In the genomic region with DNA sequence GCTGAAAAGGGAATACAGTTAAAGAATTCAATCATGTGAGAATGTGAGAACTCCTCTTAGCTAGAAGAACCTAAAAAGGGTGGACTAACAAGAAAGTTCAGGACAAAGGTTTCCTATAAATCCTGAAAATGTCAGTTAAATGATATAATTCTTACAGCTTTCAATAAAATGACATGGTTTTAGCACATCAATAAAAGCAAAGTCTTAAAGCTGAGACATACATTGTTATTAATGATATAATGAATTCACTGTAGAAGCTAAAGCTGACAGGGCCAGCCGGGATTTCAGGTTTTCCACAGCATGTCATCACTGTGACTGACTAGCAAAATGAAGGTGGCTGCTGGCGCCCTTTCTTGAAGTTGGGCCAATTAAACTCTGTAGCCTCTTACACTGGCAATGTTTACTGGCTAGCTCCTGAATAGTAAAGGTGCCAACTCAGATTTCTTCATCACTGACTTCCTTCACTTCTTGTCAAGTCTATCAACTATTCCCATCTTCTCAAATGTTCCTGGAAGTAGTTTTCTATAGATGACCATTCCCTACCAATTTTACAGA, we compare ENCODE assay signal across 20 cellular contexts.
DNase-seq lines count a peak whose midpoint lies in the region; ATAC-seq and TF ChIP-seq lines count a peak whose summit lies in the region.
"Had no signal": no experiment of that assay in that cellular context is flagged by ENCODE, and none has a peak within 500 bp of the region (broad histone marks: within the 10 kb centered on the region; RNA-seq: fewer than 3 reads in every experiment).

No MANE protein-coding gene starts in this region.

- H3K4me1 Mint-ChIP-seq in neural progenitor cell = peaks cover 31% of the 10 kb centered on the region

- peaks cover 2% of the 10 kb centered on the region for H3K36me3 Mint-ChIP-seq in neural progenitor cell
- H3K36me3 Mint-ChIP-seq: natural killer cell treated with Interleukin-12 subunit alpha and Interleukin-12 subunit beta and Interleukin-15 and Interleukin-18, amount 100 ng/mL, for 72 hours; WTC11 had no signal

- peaks cover 98% of the 10 kb centered on the region for H3K79me2 ChIP-seq in DND-41 (ENCODE audit: insufficient read depth, low read length)
- peaks cover 4% of the 10 kb centered on the region for H3K79me2 ChIP-seq in neural progenitor cell (ENCODE audit: low read depth)

- H3K4me1 ChIP-seq in DND-41 (ENCODE audit: insufficient read depth, low read length) (peaks cover 53% of the 10 kb centered on the region), neural progenitor cell (peaks cover 6% of the 10 kb centered on the region)

- no peaks in the 10 kb centered on the region for H3F3A ChIP-seq in neural progenitor cell (ENCODE audit: low read depth)

- TF ChIP-seq CTCF in DND-41 (IDR thresholded peaks at IDR 0.05; ENCODE audit: borderline replicate concordance, extremely low read depth, low read length, poor library complexity, severe bottlenecking) (no peak), neural progenitor cell (IDR thresholded peaks at IDR 0.05) (no peak)

- ATAC-seq in DND-41 (ENCODE audit: insufficient read depth, low read depth) = no peak
- peak; percentile 95 for ATAC-seq in esophagus mucosa
- no peak for ATAC-seq in HG03432 (IDR thresholded peaks at IDR 0.05; ENCODE audit: unreplicated experiment)
- ATAC-seq: HCT116; natural killer cell treated with Interleukin-12 subunit alpha and Interleukin-12 subunit beta and Interleukin-15 and Interleukin-18, amount 100 ng/mL, for 72 hours; WTC11 had no signal

- H4K20me1 ChIP-seq in DND-41 (ENCODE audit: insufficient read depth, low read length) = peaks cover 23% of the 10 kb centered on the region; the same call in 1 of the 2 replicates
- H4K20me1 ChIP-seq in neural progenitor cell (ENCODE audit: low read depth) = peaks cover 11% of the 10 kb centered on the region

- H3K27me3 ChIP-seq in DND-41 (ENCODE audit: insufficient read depth, low read length, poor library complexity) (no peaks in the 10 kb centered on the region), neural progenitor cell (no peaks in the 10 kb centered on the region)
- H3K27me3 ChIP-seq: esophagus muscularis mucosa had no signal

- H3K27ac ChIP-seq in DND-41 (ENCODE audit: low read length) (no peak overlapping the region), neural progenitor cell (no peak overlapping the region)
- H3K27ac ChIP-seq: esophagus muscularis mucosa had no signal

- DNase-seq in DND-41 (no peak), M059J (ENCODE audit: low read depth) (peak; percentile 45), medulla oblongata (ENCODE audit: extremely low spot score) (peak; percentile 28), dedifferentiated amniotic fluid mesenchymal stem cell (ENCODE audit: extremely low spot score) (no peak), hepatic stellate cell (ENCODE audit: low spot score) (no peak), neural progenitor cell (ENCODE audit: low spot score) (no peak)
- DNase-seq: activated naive CD4-positive, alpha-beta T cell treated with Interleukin-2 at 50 U/mL for 16 hours; dermis blood vessel endothelial cell; GF-D8; kidney glomerular epithelial cell; NCI-H187; NK-92 treated with Interleukin-12 subunit alpha and Interleukin-12 subunit beta, amount 100 ng/mL, for 24 hours; retina; SHP77 had no signal

- H3K27me3 Mint-ChIP-seq in neural progenitor cell (ENCODE audit: insufficient read depth, low read depth) = peaks cover 2% of the 10 kb centered on the region

- H3K36me3 ChIP-seq in DND-41 (ENCODE audit: insufficient read depth, low read length) (no peaks in the 10 kb centered on the region), neural progenitor cell (no peaks in the 10 kb centered on the region)
- H3K36me3 ChIP-seq: esophagus muscularis mucosa had no signal

- no peaks in the 10 kb centered on the region for H3K9me3 Mint-ChIP-seq in neural progenitor cell
- H3K9me3 Mint-ChIP-seq: natural killer cell treated with Interleukin-12 subunit alpha and Interleukin-12 subunit beta and Interleukin-15 and Interleukin-18, amount 100 ng/mL, for 72 hours; WTC11 had no signal

- H3K4me3 Mint-ChIP-seq in neural progenitor cell = no peak overlapping the region
- H3K4me3 Mint-ChIP-seq: natural killer cell treated with Interleukin-12 subunit alpha and Interleukin-12 subunit beta and Interleukin-15 and Interleukin-18, amount 100 ng/mL, for 72 hours; WTC11 had no signal

- H3K9me3 ChIP-seq in DND-41 (ENCODE audit: insufficient read depth, low read length, severe bottlenecking) (no peaks in the 10 kb centered on the region), neural progenitor cell (ENCODE audit: low read depth) (no peaks in the 10 kb centered on the region)
- H3K9me3 ChIP-seq: esophagus muscularis mucosa had no signal

- H3K4me2 ChIP-seq in DND-41 (ENCODE audit: insufficient read depth, low read length) (peak overlapping the region; percentile 78; the same call in 1 of the 2 replicates), neural progenitor cell (no peak overlapping the region)

- no peak overlapping the region for H3K9ac ChIP-seq in DND-41 (ENCODE audit: low read depth, low read length)
- no peak overlapping the region for H3K9ac ChIP-seq in neural progenitor cell

- H2AFZ ChIP-seq in DND-41 (ENCODE audit: low read depth, low read length) (no peak overlapping the region), neural progenitor cell (replicated peaks) (no peak overlapping the region)

- H3K27ac Mint-ChIP-seq in neural progenitor cell = no peak overlapping the region
- H3K27ac Mint-ChIP-seq: natural killer cell treated with Interleukin-12 subunit alpha and Interleukin-12 subunit beta and Interleukin-15 and Interleukin-18, amount 100 ng/mL, for 72 hours; WTC11 had no signal

- no peak overlapping the region; a peak in 1 of 4 replicates for H3K4me3 ChIP-seq in DND-41 (ENCODE audit: low read depth in 1 of 2, low read length in 2 of 2)
- no peak overlapping the region for H3K4me3 ChIP-seq in neural progenitor cell
- H3K4me3 ChIP-seq: esophagus muscularis mucosa had no signal

Comparison
In these comparisons a context has a peak if more than half of its experiments do, and no peak if none do; other contexts are left out.
1. DNase-seq: peak in M059J (single experiment) and medulla oblongata (single experiment); none in DND-41 (single experiment), dedifferentiated amniotic fluid mesenchymal stem cell (single experiment), hepatic stellate cell (single experiment) and neural progenitor cell (single experiment).